ENCODE assay signal across 12 cellular contexts in genomic region chr7:47225387-47226170, GRCh38.
DNase-seq lines count a peak whose midpoint lies in the region; ATAC-seq and TF ChIP-seq lines count a peak whose summit lies in the region.
"Had no signal": no experiment of that assay in that cellular context is flagged by ENCODE, and none has a peak within 500 bp of the region (broad histone marks: within the 10 kb centered on the region; RNA-seq: fewer than 3 reads in every experiment).

No MANE protein-coding gene starts in this region.

- H3K4me1 ChIP-seq in esophagus muscularis mucosa = peaks cover 0 to 4% (median 0%) of the 10 kb centered on the region in 4 donors

- intact Hi-C loops in CD14-positive monocyte (cut with micrococcal nuclease) = no loop called here
- intact Hi-C loops in esophagus muscularis mucosa (cut with DNase I) = no loop called here
- intact Hi-C loops in sciatic nerve (cut with DNase I) = no loop called here
- intact Hi-C loops in activated CD4-positive, alpha-beta T cell treated with anti-CD3 and anti-CD28 coated beads for 36 hours (cut with DNase I, micrococcal nuclease) = no loop called here

- 80% methylated on average over 3 of the region's 3 CpGs for WGBS in esophagus muscularis mucosa

- TF ChIP-seq POLR2A in esophagus muscularis mucosa (IDR thresholded peaks at IDR 0.05; ENCODE audit: low read depth) = no peak

- H3K4me3 ChIP-seq in esophagus muscularis mucosa = no peak overlapping the region

- ATAC-seq in GM21381 (IDR thresholded peaks at IDR 0.05; ENCODE audit: unreplicated experiment) = peak; percentile 46
- peak; percentile 45 for ATAC-seq in HG03442 (IDR thresholded peaks at IDR 0.05; ENCODE audit: unreplicated experiment)
- ATAC-seq in sciatic nerve = no peak
- no peak for ATAC-seq in activated CD4-positive, alpha-beta T cell treated with anti-CD3 and anti-CD28 coated beads for 36 hours
- ATAC-seq: naive thymus-derived CD8-positive, alpha-beta T cell had no signal

- CTCF ChIA-PET in activated CD4-positive, alpha-beta memory T cell treated with anti-CD3 and anti-CD28 coated beads, Interleukin-2, amount 10 ng/mL, durations not matched to agents 7 days and 5 days (lab: Charles Lee) = no interaction called here
- CTCF ChIA-PET in activated CD4-positive, alpha-beta T cell treated with anti-CD3 and anti-CD28 coated beads for 36 hours (lab: Charles Lee) = interaction anchor here (0.7 kb wide), 1 partner anchor 1966 kb away, joined by 4 read pairs; no protein-coding TSS in a partner anchor

- TF ChIP-seq EP300 in esophagus muscularis mucosa (IDR thresholded peaks at IDR 0.05) = no peak

- no peak overlapping the region for H3K27ac ChIP-seq in esophagus muscularis mucosa (replicated peaks in 1 of 4)

- peaks cover 0 to 6% (median 6%) of the 10 kb centered on the region in 3 donors for H3K27me3 Mint-ChIP-seq in CD14-positive monocyte (ENCODE audit: low read depth in 3 of 3)
- H3K27me3 Mint-ChIP-seq in activated CD4-positive, alpha-beta memory T cell treated with anti-CD3 and anti-CD28 coated beads, Interleukin-2, amount 10 ng/mL, durations not matched to agents 7 days and 5 days = no peaks in the 10 kb centered on the region
- peaks cover 2% of the 10 kb centered on the region for H3K27me3 Mint-ChIP-seq in activated CD4-positive, alpha-beta T cell treated with anti-CD3 and anti-CD28 coated beads for 36 hours

- H3K27ac Mint-ChIP-seq in CD14-positive monocyte = peak overlapping the region in 5 of 7 donors; percentile 5 to 86 (median 50)
- H3K27ac Mint-ChIP-seq in activated CD4-positive, alpha-beta memory T cell treated with anti-CD3 and anti-CD28 coated beads, Interleukin-2, amount 10 ng/mL, durations not matched to agents 7 days and 5 days = no peak overlapping the region
- H3K27ac Mint-ChIP-seq in activated CD4-positive, alpha-beta T cell treated with anti-CD3 and anti-CD28 coated beads for 36 hours = no peak overlapping the region
- H3K27ac Mint-ChIP-seq: naive thymus-derived CD8-positive, alpha-beta T cell had no signal

- H3K9me3 ChIP-seq in esophagus muscularis mucosa = no peaks in the 10 kb centered on the region

- H3K36me3 Mint-ChIP-seq in CD14-positive monocyte = no peaks in the 10 kb centered on the region
- H3K36me3 Mint-ChIP-seq in activated CD4-positive, alpha-beta memory T cell treated with anti-CD3 and anti-CD28 coated beads, Interleukin-2, amount 10 ng/mL, durations not matched to agents 7 days and 5 days (ENCODE audit: low read depth) = no peaks in the 10 kb centered on the region
- H3K36me3 Mint-ChIP-seq in activated CD4-positive, alpha-beta T cell treated with anti-CD3 and anti-CD28 coated beads for 36 hours (ENCODE audit: low read depth) = no peaks in the 10 kb centered on the region
- H3K36me3 Mint-ChIP-seq: naive thymus-derived CD8-positive, alpha-beta T cell had no signal

- TF ChIP-seq CTCF in CD14-positive monocyte (IDR thresholded peaks at IDR 0.05) (no peak), esophagus muscularis mucosa (IDR thresholded peaks at IDR 0.05) (no peak)

- POLR2A ChIA-PET in activated CD4-positive, alpha-beta memory T cell treated with anti-CD3 and anti-CD28 coated beads, Interleukin-2, amount 10 ng/mL, durations not matched to agents 7 days and 5 days (lab: Charles Lee) = no interaction called here
- POLR2A ChIA-PET in activated CD4-positive, alpha-beta T cell treated with anti-CD3 and anti-CD28 coated beads for 36 hours (lab: Charles Lee) = no interaction called here

- H3K4me3 Mint-ChIP-seq in CD14-positive monocyte = no peak overlapping the region
- no peak overlapping the region for H3K4me3 Mint-ChIP-seq in activated CD4-positive, alpha-beta memory T cell treated with anti-CD3 and anti-CD28 coated beads, Interleukin-2, amount 10 ng/mL, durations not matched to agents 7 days and 5 days
- H3K4me3 Mint-ChIP-seq in activated CD4-positive, alpha-beta T cell treated with anti-CD3 and anti-CD28 coated beads for 36 hours = no peak overlapping the region
- H3K4me3 Mint-ChIP-seq: naive thymus-derived CD8-positive, alpha-beta T cell had no signal

- no peak for DNase-seq in CD14-positive monocyte (ENCODE audit: low spot score)
- DNase-seq in esophagus muscularis mucosa (ENCODE audit: extremely low spot score) = peak; percentile 55
- DNase-seq in NCI-H1417 treated with DMSO at 0.1 percent for 48 hours (lab: John Stamatoyannopoulos, UW) = no peak
- no peak for DNase-seq in activated CD4-positive, alpha-beta memory T cell treated with anti-CD3 and anti-CD28 coated beads, Interleukin-2, amount 10 ng/mL, durations not matched to agents 7 days and 5 days
- DNase-seq in sciatic nerve (ENCODE audit: low spot score) = no peak
- DNase-seq in activated CD4-positive, alpha-beta T cell treated with anti-CD3 and anti-CD28 coated beads for 36 hours = no peak
- DNase-seq: GF-D8; naive thymus-derived CD8-positive, alpha-beta T cell; small intestine; T-helper 1 cell had no signal

- no peaks in the 10 kb centered on the region for H3K36me3 ChIP-seq in esophagus muscularis mucosa

- no peaks in the 10 kb centered on the region for H3K27me3 ChIP-seq in esophagus muscularis mucosa

- H3K9me3 Mint-ChIP-seq in CD14-positive monocyte = peaks cover 0 to 7% (median 0%) of the 10 kb centered on the region in 7 donors
- H3K9me3 Mint-ChIP-seq in activated CD4-positive, alpha-beta memory T cell treated with anti-CD3 and anti-CD28 coated beads, Interleukin-2, amount 10 ng/mL, durations not matched to agents 7 days and 5 days = no peaks in the 10 kb centered on the region
- H3K9me3 Mint-ChIP-seq in activated CD4-positive, alpha-beta T cell treated with anti-CD3 and anti-CD28 coated beads for 36 hours (ENCODE audit: low read depth) = no peaks in the 10 kb centered on the region

- peaks cover 18% of the 10 kb centered on the region for H3K4me1 Mint-ChIP-seq in CD14-positive monocyte
- no peaks in the 10 kb centered on the region for H3K4me1 Mint-ChIP-seq in activated CD4-positive, alpha-beta memory T cell treated with anti-CD3 and anti-CD28 coated beads, Interleukin-2, amount 10 ng/mL, durations not matched to agents 7 days and 5 days
- no peaks in the 10 kb centered on the region for H3K4me1 Mint-ChIP-seq in activated CD4-positive, alpha-beta T cell treated with anti-CD3 and anti-CD28 coated beads for 36 hours

Comparison
In these comparisons a context has a peak if more than half of its experiments do, and no peak if none do; other contexts are left out.
1. H3K27ac Mint-ChIP-seq: peak in CD14-positive monocyte (5 of 7); none in activated CD4-positive, alpha-beta memory T cell treated with anti-CD3 and anti-CD28 coated beads, Interleukin-2, amount 10 ng/mL, durations not matched to agents 7 days and 5 days (single experiment) and activated CD4-positive, alpha-beta T cell treated with anti-CD3 and anti-CD28 coated beads for 36 hours (single experiment).
2. ATAC-seq: peak in GM21381 (single experiment) and HG03442 (single experiment); none in sciatic nerve (single experiment) and activated CD4-positive, alpha-beta T cell treated with anti-CD3 and anti-CD28 coated beads for 36 hours (single experiment).